In genomic region chr7:106009511-106010226, GRCh38 we compare ENCODE assay signal across 1 cellular context.
TF ChIP-seq lines count a peak whose summit lies in the region.

No MANE protein-coding gene starts in this region.

TF ChIP-seq in IMR-90, 13 proteins besides CTCF, POLR2A, EP300 and RAD21 (continued from another document):
- TF ChIP-seq, protein P1, sequence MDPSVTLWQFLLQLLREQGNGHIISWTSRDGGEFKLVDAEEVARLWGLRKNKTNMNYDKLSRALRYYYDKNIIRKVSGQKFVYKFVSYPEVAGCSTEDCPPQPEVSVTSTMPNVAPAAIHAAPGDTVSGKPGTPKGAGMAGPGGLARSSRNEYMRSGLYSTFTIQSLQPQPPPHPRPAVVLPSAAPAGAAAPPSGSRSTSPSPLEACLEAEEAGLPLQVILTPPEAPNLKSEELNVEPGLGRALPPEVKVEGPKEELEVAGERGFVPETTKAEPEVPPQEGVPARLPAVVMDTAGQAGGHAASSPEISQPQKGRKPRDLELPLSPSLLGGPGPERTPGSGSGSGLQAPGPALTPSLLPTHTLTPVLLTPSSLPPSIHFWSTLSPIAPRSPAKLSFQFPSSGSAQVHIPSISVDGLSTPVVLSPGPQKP (IDR thresholded peaks at IDR 0.05; ENCODE audit: borderline replicate concordance, low read depth, low read length) = no peak
- TF ChIP-seq RCOR1 (IDR thresholded peaks at IDR 0.05; ENCODE audit: insufficient replicate concordance, low read length) (peak; percentile 74), CHD1 (IDR thresholded peaks at IDR 0.05; ENCODE audit: low read depth, low read length) (no peak), MAZ (IDR thresholded peaks at IDR 0.05; ENCODE audit: borderline replicate concordance, low read depth, low read length) (peak; percentile 64; the same call in 1 of the 2 replicates), RFX5 (IDR thresholded peaks at IDR 0.05; ENCODE audit: low read depth, low read length) (no peak)
- TF ChIP-seq, protein P2, sequence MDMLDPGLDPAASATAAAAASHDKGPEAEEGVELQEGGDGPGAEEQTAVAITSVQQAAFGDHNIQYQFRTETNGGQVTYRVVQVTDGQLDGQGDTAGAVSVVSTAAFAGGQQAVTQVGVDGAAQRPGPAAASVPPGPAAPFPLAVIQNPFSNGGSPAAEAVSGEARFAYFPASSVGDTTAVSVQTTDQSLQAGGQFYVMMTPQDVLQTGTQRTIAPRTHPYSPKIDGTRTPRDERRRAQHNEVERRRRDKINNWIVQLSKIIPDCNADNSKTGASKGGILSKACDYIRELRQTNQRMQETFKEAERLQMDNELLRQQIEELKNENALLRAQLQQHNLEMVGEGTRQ (IDR thresholded peaks at IDR 0.05; ENCODE audit: low read depth, low read length) = peak; percentile 95
